1 cellular context compared by ENCODE assay signal in the genomic region with DNA sequence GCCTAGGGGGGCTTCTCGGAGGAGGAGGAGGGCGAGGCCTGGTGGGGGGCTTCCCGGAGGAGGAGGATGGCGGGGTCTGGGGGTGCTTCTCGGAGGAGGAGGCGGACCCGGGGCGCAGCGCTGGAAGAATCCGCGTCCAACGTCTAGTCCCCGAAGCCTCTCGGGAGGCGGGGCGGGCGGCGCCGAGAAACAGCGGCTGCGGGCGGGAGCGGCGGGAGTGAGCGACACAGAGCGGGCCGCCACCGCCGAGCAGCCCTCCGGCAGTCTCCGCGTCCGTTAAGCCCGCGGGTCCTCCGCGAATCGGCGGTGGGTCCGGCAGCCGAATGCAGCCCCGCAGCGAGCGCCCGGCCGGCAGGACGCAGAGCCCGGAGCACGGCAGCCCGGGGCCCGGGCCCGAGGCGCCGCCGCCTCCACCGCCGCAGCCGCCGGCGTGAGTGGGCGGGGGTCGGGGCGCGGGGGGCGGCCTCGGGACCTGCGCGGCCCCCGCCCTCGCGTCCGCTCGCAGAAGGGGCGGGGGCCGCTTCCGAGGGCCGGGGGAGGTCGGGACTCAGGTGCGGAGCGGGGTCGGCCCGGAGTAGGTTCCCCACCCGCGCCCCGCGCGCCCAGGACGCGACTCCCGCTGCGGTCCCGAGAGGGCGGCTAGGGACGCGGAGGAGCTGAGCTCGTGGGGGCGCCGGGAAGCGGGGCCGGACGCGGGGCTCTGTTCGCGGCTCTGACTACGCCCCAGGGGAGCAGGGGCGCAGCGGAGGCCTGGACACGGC.
TF ChIP-seq lines count a peak whose summit lies in the region.

A gene (plus strand): TSS at position 214 of the 761 bp plus-strand sequence. CDS start 110 bp downstream, at position 324.

TF ChIP-seq in HEK293, 187 proteins besides CTCF, POLR2A, EP300 and RAD21 (continued from another document):
- TF ChIP-seq, protein P1, sequence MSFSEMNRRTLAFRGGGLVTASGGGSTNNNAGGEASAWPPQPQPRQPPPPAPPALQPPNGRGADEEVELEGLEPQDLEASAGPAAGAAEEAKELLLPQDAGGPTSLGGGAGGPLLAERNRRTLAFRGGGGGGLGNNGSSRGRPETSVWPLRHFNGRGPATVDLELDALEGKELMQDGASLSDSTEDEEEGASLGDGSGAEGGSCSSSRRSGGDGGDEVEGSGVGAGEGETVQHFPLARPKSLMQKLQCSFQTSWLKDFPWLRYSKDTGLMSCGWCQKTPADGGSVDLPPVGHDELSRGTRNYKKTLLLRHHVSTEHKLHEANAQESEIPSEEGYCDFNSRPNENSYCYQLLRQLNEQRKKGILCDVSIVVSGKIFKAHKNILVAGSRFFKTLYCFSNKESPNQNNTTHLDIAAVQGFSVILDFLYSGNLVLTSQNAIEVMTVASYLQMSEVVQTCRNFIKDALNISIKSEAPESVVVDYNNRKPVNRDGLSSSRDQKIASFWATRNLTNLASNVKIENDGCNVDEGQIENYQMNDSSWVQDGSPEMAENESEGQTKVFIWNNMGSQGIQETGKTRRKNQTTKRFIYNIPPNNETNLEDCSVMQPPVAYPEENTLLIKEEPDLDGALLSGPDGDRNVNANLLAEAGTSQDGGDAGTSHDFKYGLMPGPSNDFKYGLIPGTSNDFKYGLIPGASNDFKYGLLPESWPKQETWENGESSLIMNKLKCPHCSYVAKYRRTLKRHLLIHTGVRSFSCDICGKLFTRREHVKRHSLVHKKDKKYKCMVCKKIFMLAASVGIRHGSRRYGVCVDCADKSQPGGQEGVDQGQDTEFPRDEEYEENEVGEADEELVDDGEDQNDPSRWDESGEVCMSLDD (tag by site-specific recombination; IDR thresholded peaks at IDR 0.05) = peak; percentile 78
- TF ChIP-seq, protein P2, sequence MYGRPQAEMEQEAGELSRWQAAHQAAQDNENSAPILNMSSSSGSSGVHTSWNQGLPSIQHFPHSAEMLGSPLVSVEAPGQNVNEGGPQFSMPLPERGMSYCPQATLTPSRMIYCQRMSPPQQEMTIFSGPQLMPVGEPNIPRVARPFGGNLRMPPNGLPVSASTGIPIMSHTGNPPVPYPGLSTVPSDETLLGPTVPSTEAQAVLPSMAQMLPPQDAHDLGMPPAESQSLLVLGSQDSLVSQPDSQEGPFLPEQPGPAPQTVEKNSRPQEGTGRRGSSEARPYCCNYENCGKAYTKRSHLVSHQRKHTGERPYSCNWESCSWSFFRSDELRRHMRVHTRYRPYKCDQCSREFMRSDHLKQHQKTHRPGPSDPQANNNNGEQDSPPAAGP (tag by site-specific recombination; IDR thresholded peaks at IDR 0.05) = peak; percentile 45; the same call in 1 of the 2 replicates
- TF ChIP-seq ZSCAN30 (tag by site-specific recombination; IDR thresholded peaks at IDR 0.05) = peak; percentile 77
